ENCODE assay signal across 10 cellular contexts in genomic region chr2:177332992-177333388, GRCh38. TPM values are rescaled to one million over a fixed set of nuclear protein-coding genes. Genes with fewer than 3 reads are reported as not detected.
DNase-seq lines count a peak whose midpoint lies in the region; ATAC-seq and TF ChIP-seq lines count a peak whose summit lies in the region.
"Had no signal": no experiment of that assay in that cellular context is flagged by ENCODE, and none has a peak within 500 bp of the region (broad histone marks: within the 10 kb centered on the region; RNA-seq: fewer than 3 reads in every experiment).

No MANE protein-coding gene starts in this region.

- TF ChIP-seq EP300 in sigmoid colon (IDR thresholded peaks at IDR 0.05): no peak

- no peak for TF ChIP-seq POLR2A in sigmoid colon (IDR thresholded peaks at IDR 0.05)

- H3K27ac ChIP-seq in SU-DHL-6 (ENCODE audit: low read depth, low read length) (no peak overlapping the region), hepatocyte (peak overlapping the region; percentile 42), sigmoid colon (peak overlapping the region; percentile 12 to 78 (median 69))

- no peaks in the 10 kb centered on the region for H3K36me3 ChIP-seq in SU-DHL-6 (ENCODE audit: low read length)
- no peaks in the 10 kb centered on the region for H3K36me3 ChIP-seq in hepatocyte (replicated peaks; ENCODE audit: insufficient read depth, low read depth)
- no peaks in the 10 kb centered on the region for H3K36me3 ChIP-seq in sigmoid colon

- no peak overlapping the region for H3K4me2 ChIP-seq in SU-DHL-6 (ENCODE audit: low read depth, low read length, poor library complexity, severe bottlenecking)
- no peak overlapping the region for H3K4me2 ChIP-seq in hepatocyte

- H3K4me3 ChIP-seq in SU-DHL-6 (ENCODE audit: insufficient read depth, low read length, poor library complexity, severe bottlenecking) (no peak overlapping the region), hepatocyte (no peak overlapping the region), sigmoid colon (no peak overlapping the region)

- no peaks in the 10 kb centered on the region for H3K36me3 Mint-ChIP-seq in HFFc6 (ENCODE audit: low read depth)
- H3K36me3 Mint-ChIP-seq: natural killer cell had no signal

- H4K20me1 ChIP-seq in SU-DHL-6 (ENCODE audit: low read depth, low read length) (no peaks in the 10 kb centered on the region), hepatocyte (ENCODE audit: insufficient read depth, poor library complexity, severe bottlenecking) (no peaks in the 10 kb centered on the region)

- H3K79me2 ChIP-seq in SU-DHL-6 (ENCODE audit: insufficient read depth, low read length): no peaks in the 10 kb centered on the region
- H3K79me2 ChIP-seq in hepatocyte: no peaks in the 10 kb centered on the region

- no peaks in the 10 kb centered on the region for H3K27me3 Mint-ChIP-seq in HFFc6 (ENCODE audit: insufficient read depth)
- H3K27me3 Mint-ChIP-seq: activated T-cell treated with anti-CD3 and anti-CD28 coated beads, Interleukin-2, amount 50 U/mL, for 24 hours had no signal

- H3F3A ChIP-seq in SU-DHL-6 (ENCODE audit: insufficient read depth): no peaks in the 10 kb centered on the region; the same call in 1 of the 2 replicates

- TF ChIP-seq CTCF in HFFc6 (IDR thresholded peaks at IDR 0.05) (no peak), SU-DHL-6 (IDR thresholded peaks at IDR 0.05; ENCODE audit: insufficient read depth, low read length, poor library complexity, severe bottlenecking) (no peak), hepatocyte (IDR thresholded peaks at IDR 0.05; ENCODE audit: poor library complexity) (no peak), sigmoid colon (IDR thresholded peaks at IDR 0.05) (no peak)

- intact Hi-C loops in sigmoid colon (cut with DNase I): loop anchor here (1.0 to 5.0 kb wide), 3 partner anchors 70 to 269 kb away; no protein-coding TSS in a partner anchor

- H3K9me3 ChIP-seq in SU-DHL-6 (ENCODE audit: insufficient read depth, low read length) (no peaks in the 10 kb centered on the region), hepatocyte (ENCODE audit: low read depth) (no peaks in the 10 kb centered on the region), sigmoid colon (no peaks in the 10 kb centered on the region)

- H3K4me1 ChIP-seq in hepatocyte (ENCODE audit: insufficient read depth) (peaks cover 4% of the 10 kb centered on the region), sigmoid colon (peaks cover 0 to 17% (median 5%) of the 10 kb centered on the region in 4 donors)

- WGBS in hepatocyte (ENCODE audit: low lambda C conversion rate, missing lambda C conversion rate): 59% methylated on average over 5 of the region's 5 CpGs
- WGBS in sigmoid colon, 2 donors: 65 to 70% methylated on average over 5 of the region's 5 CpGs

- H2AFZ ChIP-seq in SU-DHL-6 (ENCODE audit: low read depth, low read length, severe bottlenecking) (peak overlapping the region; percentile 77), hepatocyte (peak overlapping the region; percentile 69)

- H3K9me2 ChIP-seq in SU-DHL-6 (replicated peaks; ENCODE audit: insufficient read depth, low read length) (no peaks in the 10 kb centered on the region), hepatocyte (replicated peaks; ENCODE audit: insufficient read depth) (no peaks in the 10 kb centered on the region)

- no peak for ATAC-seq in GM18511 (IDR thresholded peaks at IDR 0.05; ENCODE audit: unreplicated experiment)
- no peak for ATAC-seq in HG03521 (IDR thresholded peaks at IDR 0.05; ENCODE audit: unreplicated experiment)
- ATAC-seq in GM18907 (IDR thresholded peaks at IDR 0.05; ENCODE audit: unreplicated experiment): no peak

- H3K4me1 Mint-ChIP-seq in HFFc6 (ENCODE audit: low read depth): peaks cover 58% of the 10 kb centered on the region

- DNase-seq in HFFc6 (no peak), hepatocyte (ENCODE audit: low spot score) (no peak), sigmoid colon (no peak), ecto neural progenitor cell (ENCODE audit: low spot score) (no peak)
- DNase-seq: activated T-cell treated with anti-CD3 and anti-CD28 coated beads, Interleukin-2, amount 50 U/mL, for 24 hours; natural killer cell had no signal

- no peak overlapping the region for H3K9ac ChIP-seq in SU-DHL-6 (ENCODE audit: low read length)

- H3K4me3 Mint-ChIP-seq in HFFc6: no peak overlapping the region
- H3K4me3 Mint-ChIP-seq: activated T-cell treated with anti-CD3 and anti-CD28 coated beads, Interleukin-2, amount 50 U/mL, for 24 hours; natural killer cell had no signal

- H3K27me3 ChIP-seq in SU-DHL-6 (ENCODE audit: low read length): no peaks in the 10 kb centered on the region
- no peaks in the 10 kb centered on the region for H3K27me3 ChIP-seq in hepatocyte
- no peaks in the 10 kb centered on the region for H3K27me3 ChIP-seq in sigmoid colon

- H3K27ac Mint-ChIP-seq in HFFc6: peak overlapping the region; percentile 90
- H3K27ac Mint-ChIP-seq: activated T-cell treated with anti-CD3 and anti-CD28 coated beads, Interleukin-2, amount 50 U/mL, for 24 hours had no signal

- no peaks in the 10 kb centered on the region for H3K9me3 Mint-ChIP-seq in HFFc6
- H3K9me3 Mint-ChIP-seq: activated T-cell treated with anti-CD3 and anti-CD28 coated beads, Interleukin-2, amount 50 U/mL, for 24 hours; natural killer cell had no signal

RNA-seq across cellular contexts. Expression of gene AGPS, which starts 59.6 kb away (rescaled TPM):
- 10 to 100 TPM; 36.0 to 47.6 (median 43.1) TPM for total RNA-seq in HFFc6 (2021; fragmentation: NEBNext Ultra II Directional; extraction: Animal tissue kit (Norgen Biotek cat#: 25700))
- total RNA-seq in hepatocyte (36.1 and 43.7 TPM in 2 replicates), sigmoid colon (10 to 100 TPM; 22.0 to 37.5 (median 34.1) TPM)
- polyA plus RNA-seq in hepatocyte (22.4 and 26.6 TPM in 2 replicates), sigmoid colon (10 to 100 TPM; 13.1 to 17.3 (median 13.8) TPM)
